Comparison of ENCODE assay signal across 24 cellular contexts in genomic region chr13:20776751-20777150, GRCh38. TPM values are rescaled to one million over a fixed set of nuclear protein-coding genes. Genes with fewer than 3 reads are reported as not detected.
DNase-seq lines count a peak whose midpoint lies in the region; ATAC-seq, FAIRE-seq and TF ChIP-seq lines count a peak whose summit lies in the region.
"Had no signal": no experiment of that assay in that cellular context is flagged by ENCODE, and none has a peak within 500 bp of the region (broad histone marks: within the 10 kb centered on the region; RNA-seq: fewer than 3 reads in every experiment).

No MANE protein-coding gene starts in this region.

- no peaks in the 10 kb centered on the region for H3K79me1 ChIP-seq in H1 (ENCODE audit: low read depth, low read length)

- H3K14ac ChIP-seq in H1 (ENCODE audit: insufficient read length): no peak overlapping the region

- H3K23me2 ChIP-seq in H1 (ENCODE audit: low read depth, low read length): peaks cover 6% of the 10 kb centered on the region

- TF ChIP-seq EP300 in A549 (IDR thresholded peaks at IDR 0.05) (no peak), H1 (IDR thresholded peaks at IDR 0.05; ENCODE audit: borderline replicate concordance in 1 of 2, low read depth in 2 of 2, low read length in 2 of 2) (no peak)

- H3K23ac ChIP-seq in H1 (ENCODE audit: insufficient read length): no peak overlapping the region

- no peak for DNase-seq in A549 (ENCODE audit: low read depth in 1 of 2, low spot score in 1 of 2)
- peak; percentile 30 for DNase-seq in NB4 (ENCODE audit: low read depth)
- DNase-seq in H1 (ENCODE audit: low read depth in 1 of 2, low spot score in 2 of 2): no peak
- DNase-seq in GM10248 (ENCODE audit: extremely low spot score): no peak
- no peak for DNase-seq in AG20443 (ENCODE audit: low spot score)
- DNase-seq: ACHN; Calu3; CD8-positive, alpha-beta memory T cell; DMS53; EL; GF-D8; Karpas-422; NCI-H1048; NCI-H1436; NCI-H187 treated with DMSO at 0.1 percent for 48 hours; NCI-H2107; NCI-H2227 treated with DMSO at 0.1 percent for 48 hours; NCI-H510A; NK-92 treated with Interleukin-12 subunit alpha and Interleukin-12 subunit beta, amount 100 ng/mL, for 24 hours had no signal

- H2BK5ac ChIP-seq in H1 (ENCODE audit: low read depth, low read length): no peak overlapping the region

- H3K79me2 ChIP-seq in H1 (ENCODE audit: control insufficient read depth in 1 of 2, insufficient read depth in 2 of 2, low read length in 2 of 2): 0 out of 4 replicates have a peak, but pooled peaks cover 0 to 2% of the 10 kb centered on the region in 2 experiments

- H3K4me2 ChIP-seq in A549 (no peak overlapping the region), H1 (ENCODE audit: insufficient read depth in 1 of 2, low read depth in 2 of 2, low read length in 2 of 2) (no peak overlapping the region)
- H3K4me2 ChIP-seq: BLaER1 treated with 17β-estradiol and CSF1 and Interleukin-3, amounts not matched to agents 10 nM and 100 nM had no signal

- no peak overlapping the region for H3K56ac ChIP-seq in H1 (replicated peaks; ENCODE audit: insufficient read length, low read depth, low read length)

- no peak for ATAC-seq in A549
- no peak for ATAC-seq in HG02571 (IDR thresholded peaks at IDR 0.05; ENCODE audit: unreplicated experiment)

- H2BK15ac ChIP-seq in H1 (ENCODE audit: low read length): no peak overlapping the region

- H4K20me1 ChIP-seq in H1 (replicated peaks in 1 of 2; ENCODE audit: control insufficient read depth in 1 of 2, insufficient read depth in 2 of 2, low read length in 2 of 2): no peaks in the 10 kb centered on the region
- H4K20me1 ChIP-seq: BLaER1 treated with 17β-estradiol and CSF1 and Interleukin-3, amounts not matched to agents 10 nM and 100 nM had no signal

- no peaks in the 10 kb centered on the region; a peak in 1 of 8 replicates for H3K36me3 ChIP-seq in H1 (ENCODE audit: control insufficient read depth in 2 of 4, insufficient read depth in 4 of 4, low read length in 3 of 4)

- CTCF ChIA-PET in A549 (lab: Yijun Ruan, JAX): interaction anchor here (0.5 kb wide), 1 partner anchor 223 kb away, joined by 3 read pairs; no protein-coding TSS in a partner anchor
- CTCF ChIA-PET in H1 (lab: Charles Lee; ENCODE audit: partially characterized antibody): interaction anchor here (0.7 to 1.3 kb wide), 5 partner anchors 29 to 71 kb away, joined by 3 to 5 read pairs (median 3); no protein-coding TSS in a partner anchor
- CTCF ChIA-PET in GM10248 (lab: Yijun Ruan, JAX): no interaction called here

- no peaks in the 10 kb centered on the region for H3K9me3 ChIP-seq in A549
- no peaks in the 10 kb centered on the region for H3K9me3 ChIP-seq in H1 (ENCODE audit: insufficient read depth in 2 of 2, low read depth in 1 of 2, low read length in 1 of 2)

- no peak overlapping the region for H4K5ac ChIP-seq in H1 (ENCODE audit: insufficient read length, low read depth, low read length)

- H3K27me3 ChIP-seq in H1 (replicated peaks in 1 of 4; ENCODE audit: control insufficient read depth in 3 of 4, extremely low read depth in 1 of 4, insufficient read depth in 3 of 4, low read length in 3 of 4): no peaks in the 10 kb centered on the region
- H3K27me3 ChIP-seq: BLaER1 treated with 17β-estradiol and CSF1 and Interleukin-3, amounts not matched to agents 10 nM and 100 nM had no signal

- H4K8ac ChIP-seq in H1 (ENCODE audit: extremely low read depth, insufficient read depth, low read length): no peak overlapping the region

- no peak overlapping the region for H2BK12ac ChIP-seq in H1 (ENCODE audit: low read depth, low read length)

- no peak overlapping the region for H3K4ac ChIP-seq in H1 (replicated peaks; ENCODE audit: insufficient read length, low read depth, low read length)

- TF ChIP-seq POLR2A in A549 (IDR thresholded peaks at IDR 0.05; ENCODE audit: low read length) (no peak), NB4 (IDR thresholded peaks at IDR 0.05; ENCODE audit: extremely low read depth, insufficient read length) (no peak), H1 (IDR thresholded peaks at IDR 0.05; ENCODE audit: control extremely low read depth in 1 of 2, low read depth in 2 of 2, low read length in 2 of 2) (no peak)

- no peak overlapping the region for H3K9ac ChIP-seq in H1 (replicated peaks in 1 of 4; ENCODE audit: extremely low read depth in 1 of 4, low read depth in 3 of 4, low read length in 3 of 4)
- H3K9ac ChIP-seq: BLaER1 treated with 17β-estradiol and CSF1 and Interleukin-3, amounts not matched to agents 10 nM and 100 nM had no signal

- FAIRE-seq in A549 (lab: Jason Lieb, UNC) (no peak), H1 (lab: Jason Lieb, UNC) (no peak)
- FAIRE-seq: GM19239, RCC 7860 had no signal

- POLR2A ChIA-PET in A549 (lab: Yijun Ruan, JAX): no interaction called here
- POLR2A ChIA-PET in H1 (lab: Charles Lee; ENCODE audit: partially characterized antibody): interaction anchor here (0.6 kb wide), 1 partner anchor 77 kb away, joined by 3 read pairs; no protein-coding TSS in a partner anchor
- POLR2A ChIA-PET in GM10248 (lab: Yijun Ruan, JAX): no interaction called here

- H3K18ac ChIP-seq in H1 (ENCODE audit: extremely low read depth, low read length): no peak overlapping the region

- H2AK5ac ChIP-seq in H1 (ENCODE audit: low read depth, low read length): no peak overlapping the region

- H3K4me3 ChIP-seq in A549 (no peak overlapping the region), NB4 (ENCODE audit: low read depth, low read length) (no peak overlapping the region), H1 (ENCODE audit: extremely low read depth in 1 of 4, insufficient read depth in 2 of 4, low read depth in 3 of 4, low read length in 4 of 4) (no peak overlapping the region)
- H3K4me3 ChIP-seq: BLaER1 treated with 17β-estradiol and CSF1 and Interleukin-3, amounts not matched to agents 10 nM and 100 nM had no signal

- H3K27ac ChIP-seq in A549 (no peak overlapping the region), C4-2B (no peak overlapping the region), H1 (ENCODE audit: low read depth, low read length) (no peak overlapping the region)
- H3K27ac ChIP-seq: BLaER1 treated with 17β-estradiol and CSF1 and Interleukin-3, amounts not matched to agents 10 nM and 100 nM had no signal

- 87% methylated on average over 1 of the region's 1 CpG for WGBS in A549 (ENCODE audit: missing lambda C conversion rate)
- 85% methylated on average over 1 of the region's 1 CpG; no CpG with 5 or more reads in 1 of the 2 experiments for WGBS in H1 (ENCODE audit: extremely low coverage in 1 of 2, insufficient coverage in 1 of 2, insufficient read length in 1 of 2, insufficient replicate concordance in 2 of 2, low coverage in 1 of 2, low lambda C conversion rate in 2 of 2, missing lambda C conversion rate in 1 of 2), 2 experiments

- no peak overlapping the region for H2BK120ac ChIP-seq in H1 (replicated peaks; ENCODE audit: low read depth, low read length)

- no peaks in the 10 kb centered on the region for H3K4me1 ChIP-seq in A549
- peaks cover 0 to 6% (median 0%) of the 10 kb centered on the region in 4 experiments; a peak in 3 of 7 replicates for H3K4me1 ChIP-seq in H1 (replicated peaks in 1 of 4; ENCODE audit: control insufficient read depth in 3 of 4, insufficient read depth in 4 of 4, low read length in 3 of 4)

- H2AFZ ChIP-seq in H1 (ENCODE audit: low read length): no peak overlapping the region

- no peak overlapping the region for H4K91ac ChIP-seq in H1 (replicated peaks; ENCODE audit: insufficient read length, low read length)

- no peak overlapping the region for H2BK20ac ChIP-seq in H1 (ENCODE audit: low read length)

- TF ChIP-seq CTCF in A549 (IDR thresholded peaks at IDR 0.05) (no peak), C4-2B (conservative IDR thresholded peaks at IDR 0.05) (0 out of 2 replicates have a peak, but pooled peaks have one; percentile 2), NB4 (IDR thresholded peaks at IDR 0.05; ENCODE audit: low read depth, low read length) (no peak), H1 (IDR thresholded peaks at IDR 0.05; ENCODE audit: control extremely low read depth in 1 of 3, insufficient read depth in 1 of 3, low read depth in 1 of 3, low read length in 3 of 3) (peak in 2 of 3 experiments; percentile 17 to 48; a peak in 1 of 4 replicates), GM10248 (IDR thresholded peaks at IDR 0.05; ENCODE audit: control extremely low read depth, extremely low read depth, low read depth, missing control alignments) (no peak)

- no peak for TF ChIP-seq RAD21 in A549 (conservative IDR thresholded peaks at IDR 0.05 in 1 of 2, IDR thresholded peaks at IDR 0.05 in 1 of 2)
- peak; percentile 45 to 52 for TF ChIP-seq RAD21 in H1 (IDR thresholded peaks at IDR 0.05 in 1 of 2, conservative IDR thresholded peaks at IDR 0.05 in 1 of 2; ENCODE audit: low read depth in 2 of 2, low read length in 2 of 2)

TF ChIP-seq in A549, 52 proteins besides CTCF, POLR2A, EP300 and RAD21:
- TF ChIP-seq MAFK (IDR thresholded peaks at IDR 0.05; ENCODE audit: partially characterized antibody) (peak; percentile 46), ZFP36 (IDR thresholded peaks at IDR 0.05; ENCODE audit: borderline replicate concordance, partially characterized antibody) (no peak), JUNB (IDR thresholded peaks at IDR 0.05) (no peak)

TF ChIP-seq in H1, 55 proteins besides CTCF, POLR2A, EP300 and RAD21:
- TF ChIP-seq SUZ12 (IDR thresholded peaks at IDR 0.05; ENCODE audit: low read length) (no peak), YY1 (IDR thresholded peaks at IDR 0.05; ENCODE audit: low read depth, low read length) (peak; percentile 61; the same call in 1 of the 2 replicates)
TF ChIP-seq in H1: peak in this region for 1.

RNA-seq across cellular contexts. Expression of gene EEF1AKMT1, which starts 3.0 kb away (rescaled TPM):
- 9.1 and 10.0 TPM in 2 replicates for polyA plus RNA-seq in A549 (2011; rRNA removed)
- 2.7 and 3.9 TPM in 2 replicates for polyA plus RNA-seq in A549 (2012; cell fraction: cytosol; rRNA removed)
- polyA plus RNA-seq in A549 (2012; cell fraction: nucleus; rRNA removed): 0.88 and 2.6 TPM in 2 replicates
- polyA plus RNA-seq in A549 (2017; fragmentation: RNase III; extraction: RNeasy Plus Mini Kit Qiagen cat#74134 plus additional on column Dnase treatment): 7.3 to 9.0 TPM (median 8.1 TPM) in 3 replicates
- 2.2 and 3.0 TPM in 2 replicates for polyA minus RNA-seq in A549 (2011; rRNA and poly(A)+ RNA removed)
- total RNA-seq in H1 (2021; fragmentation: NEBNext Ultra II Directional; extraction: Animal tissue kit (Norgen Biotek cat#: 25700)): 3.5 and 4.1 TPM in 2 replicates
- polyA plus RNA-seq in H1 (2011; rRNA removed): 1.5 and 3.1 TPM in 2 replicates
- 2.4 TPM for polyA plus RNA-seq in H1 (2011; cell fraction: cytosol; rRNA removed)
- 0.88 TPM for polyA plus RNA-seq in H1 (2011; cell fraction: nucleus; rRNA removed)
- 3.5 to 4.7 TPM (median 4.0 TPM) in 4 replicates for polyA plus RNA-seq in H1 (2012, experiment 1 of 2)
- 2.0 TPM for polyA plus RNA-seq in H1 (2012, experiment 2 of 2)
- polyA plus RNA-seq in H1 (2013, experiment 1 of 2): 2.9 TPM
- 3.1 TPM for polyA plus RNA-seq in H1 (2013, experiment 2 of 2)
- polyA minus RNA-seq in H1 (2011; rRNA and poly(A)+ RNA removed): 1.3 and 2.4 TPM in 2 replicates
- not detected for polyA minus RNA-seq in H1 (2011; cell fraction: cytosol; rRNA and poly(A)+ RNA removed)
- not detected for polyA minus RNA-seq in H1 (2011; cell fraction: nucleus; rRNA and poly(A)+ RNA removed)

Comparison
In these comparisons a context has a peak if more than half of its experiments do, and no peak if none do; other contexts are left out.
1. CTCF ChIP-seq: peak in C4-2B (single experiment) and H1 (2 of 3); none in A549 (single experiment), NB4 (single experiment) and GM10248 (single experiment).
2. Of the 18 proteins assayed by ChIP-seq in both H1 and A549: peak only in H1: CTCF and RAD21; only in A549: MAFK; in both: none; in neither: 15.